ENCODE assay signal across 10 cellular contexts in genomic region chrX:65587616-65588526, GRCh38. TPM values are rescaled to one million over a fixed set of nuclear protein-coding genes. Genes with fewer than 3 reads are reported as not detected.
DNase-seq lines count a peak whose midpoint lies in the region; ATAC-seq, FAIRE-seq and TF ChIP-seq lines count a peak whose summit lies in the region.
"Had no signal": no experiment of that assay in that cellular context is flagged by ENCODE, and none has a peak within 500 bp of the region (broad histone marks: within the 10 kb centered on the region; RNA-seq: fewer than 3 reads in every experiment).

No MANE protein-coding gene starts in this region.

- CTCF ChIA-PET in CD4-positive, alpha-beta T cell (lab: Charles Lee) = interaction anchor here (1.0 kb wide), 1 partner anchor 398 kb away, joined by 4 read pairs; no protein-coding TSS in a partner anchor

- H3K27ac Mint-ChIP-seq in CD4-positive, alpha-beta T cell = no peak overlapping the region
- H3K27ac Mint-ChIP-seq in progenitor cell of endocrine pancreas = no peak overlapping the region
- H3K27ac Mint-ChIP-seq: activated naive CD8-positive, alpha-beta T cell treated with anti-CD3 and anti-CD28 coated beads, Interleukin-2, amount 10 ng/mL, durations not matched to agents 7 days and 5 days had no signal

- DNase-seq in DMS 273 treated with DMSO at 0.1 percent for 48 hours (lab: John Stamatoyannopoulos, UW) (peak; percentile 43), RPMI7951 (ENCODE audit: low read depth) (peak; percentile 92), fibroblast of mammary gland (ENCODE audit: low read depth) (peak; percentile 78), pancreas (peak in 5 of 6 donors; percentile 10 to 76 (median 42)), progenitor cell of endocrine pancreas (ENCODE audit: low spot score, unreplicated experiment) (no peak), GM20000 (ENCODE audit: low spot score) (no peak)
- no peak for DNase-seq in CD4-positive, alpha-beta T cell
- DNase-seq: activated naive CD8-positive, alpha-beta T cell treated with anti-CD3 and anti-CD28 coated beads, Interleukin-2, amount 10 ng/mL, durations not matched to agents 7 days and 5 days had no signal

- H3K4me1 Mint-ChIP-seq in CD4-positive, alpha-beta T cell (ENCODE audit: low read depth) = no peaks in the 10 kb centered on the region
- peaks cover 2% of the 10 kb centered on the region for H3K4me1 Mint-ChIP-seq in progenitor cell of endocrine pancreas (ENCODE audit: low read depth)

- H3K27me3 Mint-ChIP-seq in CD4-positive, alpha-beta T cell = no peaks in the 10 kb centered on the region
- H3K27me3 Mint-ChIP-seq in progenitor cell of endocrine pancreas = no peaks in the 10 kb centered on the region
- H3K27me3 Mint-ChIP-seq: activated naive CD8-positive, alpha-beta T cell treated with anti-CD3 and anti-CD28 coated beads, Interleukin-2, amount 10 ng/mL, durations not matched to agents 7 days and 5 days had no signal

- H3K9me3 ChIP-seq in pancreas = no peaks in the 10 kb centered on the region
- no peaks in the 10 kb centered on the region for H3K9me3 ChIP-seq in CD4-positive, alpha-beta T cell (ENCODE audit: control insufficient read depth, low read length)

- H3K36me3 Mint-ChIP-seq in CD4-positive, alpha-beta T cell (ENCODE audit: low read depth) = no peaks in the 10 kb centered on the region
- no peaks in the 10 kb centered on the region for H3K36me3 Mint-ChIP-seq in progenitor cell of endocrine pancreas (ENCODE audit: insufficient read depth)
- H3K36me3 Mint-ChIP-seq: activated naive CD8-positive, alpha-beta T cell treated with anti-CD3 and anti-CD28 coated beads, Interleukin-2, amount 10 ng/mL, durations not matched to agents 7 days and 5 days had no signal

- H3K4me3 Mint-ChIP-seq in CD4-positive, alpha-beta T cell = no peak overlapping the region
- H3K4me3 Mint-ChIP-seq in progenitor cell of endocrine pancreas (ENCODE audit: low read depth) = no peak overlapping the region
- H3K4me3 Mint-ChIP-seq: activated naive CD8-positive, alpha-beta T cell treated with anti-CD3 and anti-CD28 coated beads, Interleukin-2, amount 10 ng/mL, durations not matched to agents 7 days and 5 days had no signal

- POLR2A ChIA-PET in CD4-positive, alpha-beta T cell (lab: Charles Lee) = no interaction called here

- H3K27me3 ChIP-seq in pancreas = peaks cover 0 to 10% (median 1%) of the 10 kb centered on the region in 4 donors
- no peaks in the 10 kb centered on the region for H3K27me3 ChIP-seq in CD4-positive, alpha-beta T cell (ENCODE audit: control insufficient read depth, insufficient read depth, low read length)

- TF ChIP-seq CTCF in fibroblast of mammary gland (conservative IDR thresholded peaks at IDR 0.05; ENCODE audit: control insufficient read depth, insufficient read depth, low read depth, low read length) (no peak), pancreas (IDR thresholded peaks at IDR 0.05) (no peak), progenitor cell of endocrine pancreas (IDR thresholded peaks at IDR 0.05; ENCODE audit: unreplicated experiment) (no peak), GM20000 (IDR thresholded peaks at IDR 0.05; ENCODE audit: extremely low read depth, missing control alignments) (no peak)
- no peak for TF ChIP-seq CTCF in CD4-positive, alpha-beta T cell (IDR thresholded peaks at IDR 0.05)

- FAIRE-seq in pancreas (lab: Jason Lieb, UNC) = no peak
- FAIRE-seq: GM12878 had no signal

- H3K9me3 Mint-ChIP-seq in CD4-positive, alpha-beta T cell = no peaks in the 10 kb centered on the region
- peaks cover 5% of the 10 kb centered on the region for H3K9me3 Mint-ChIP-seq in progenitor cell of endocrine pancreas (ENCODE audit: low read depth)
- H3K9me3 Mint-ChIP-seq: activated naive CD8-positive, alpha-beta T cell treated with anti-CD3 and anti-CD28 coated beads, Interleukin-2, amount 10 ng/mL, durations not matched to agents 7 days and 5 days had no signal

- H3K4me3 ChIP-seq in fibroblast of mammary gland (ENCODE audit: control insufficient read depth, low read depth, low read length) (no peak overlapping the region), pancreas (no peak overlapping the region)
- H3K4me3 ChIP-seq: GM12878 had no signal

- H3K4me1 ChIP-seq in pancreas = no peaks in the 10 kb centered on the region

- intact Hi-C loops in pancreas (cut with DNase I) = loop anchor here in 2 of 3 donors (5.0 to 10.0 kb wide), 2 partner anchors 394 to 407 kb away; no protein-coding TSS in a partner anchor
- intact Hi-C loops in CD4-positive, alpha-beta T cell (cut with DNase I, micrococcal nuclease) = no loop called here

- no peaks in the 10 kb centered on the region for H3K36me3 ChIP-seq in pancreas

- ATAC-seq in pancreas (peak in 3 of 4 donors; percentile 53 to 78 (median 63)), HG03378 (IDR thresholded peaks at IDR 0.05; ENCODE audit: unreplicated experiment) (no peak)
- no peak for ATAC-seq in CD4-positive, alpha-beta T cell (ENCODE audit: poor library complexity)
- ATAC-seq: GM12878 had no signal

- H3K27ac ChIP-seq in pancreas = no peak overlapping the region
- H3K27ac ChIP-seq in CD4-positive, alpha-beta T cell (ENCODE audit: low read depth, low read length) = no peak overlapping the region

- 22 to 36% methylated on average over 9 to 10 of the region's 10 CpGs for WGBS in pancreas, 2 donors

RNA-seq across cellular contexts. Expression of gene LAS1L, which starts 53.3 kb away (rescaled TPM):
- 37.6 and 39.9 TPM in 2 replicates for total RNA-seq in RPMI7951 (2014; rRNA removed; shearing (Covaris generic))
- total RNA-seq in pancreas (10 to 100 TPM; 10.5 to 15.1 (median 13.9) TPM), progenitor cell of endocrine pancreas (38.6 and 38.9 TPM in 2 replicates)
- polyA plus RNA-seq in pancreas = 10 to 100 TPM; 17.7 to 26.9 TPM
- 10 to 100 TPM; 47.4 to 51.6 TPM for total RNA-seq in CD4-positive, alpha-beta T cell

Comparison
In these comparisons a context has a peak if more than half of its experiments do, and no peak if none do; other contexts are left out.
1. DNase-seq: peak in DMS 273 treated with DMSO at 0.1 percent for 48 hours (single experiment), RPMI7951 (single experiment), fibroblast of mammary gland (single experiment) and pancreas (5 of 6); none in CD4-positive, alpha-beta T cell (0 of 10), progenitor cell of endocrine pancreas (single experiment) and GM20000 (single experiment).
2. ATAC-seq: peak in pancreas (3 of 4); none in CD4-positive, alpha-beta T cell (single experiment) and HG03378 (single experiment).
3. intact Hi-C loops: an anchor here in pancreas (5.0 to 10.0 kb wide); none called in CD4-positive, alpha-beta T cell.